27 cellular contexts compared by ENCODE assay signal in genomic region chr9:34417734-34418133, GRCh38. TPM values are rescaled to one million over a fixed set of nuclear protein-coding genes. Genes with fewer than 3 reads are reported as not detected.
DNase-seq lines count a peak whose midpoint lies in the region; ATAC-seq and TF ChIP-seq lines count a peak whose summit lies in the region.
"Had no signal": no experiment of that assay in that cellular context is flagged by ENCODE, and none has a peak within 500 bp of the region (broad histone marks: within the 10 kb centered on the region; RNA-seq: fewer than 3 reads in every experiment).

No MANE protein-coding gene starts in this region.

- H3K9me3 ChIP-seq in breast epithelium, result no peaks in the 10 kb centered on the region
- H3K9me3 ChIP-seq: BLaER1, body of pancreas, heart right ventricle, pancreas had no signal

- no peaks in the 10 kb centered on the region for H3K27me3 ChIP-seq in breast epithelium
- H3K27me3 ChIP-seq: BLaER1, body of pancreas, dorsolateral prefrontal cortex, heart right ventricle, pancreas had no signal

- no peaks in the 10 kb centered on the region for H3K4me1 ChIP-seq in breast epithelium
- H3K4me1 ChIP-seq: body of pancreas, pancreas had no signal

- ATAC-seq in HG02678 (IDR thresholded peaks at IDR 0.05; ENCODE audit: unreplicated experiment) (no peak), HG03135 (IDR thresholded peaks at IDR 0.05; ENCODE audit: unreplicated experiment) (no peak)
- ATAC-seq: body of pancreas; heart right ventricle; left ventricle myocardium superior; stimulated activated naive B cell treated with anti-CD40 and anti-IgM and Interleukin-4, amounts not matched to agents 10 μg/mL and 1 μg/mL and 100 μg/mL, for 72 hours had no signal

- TF ChIP-seq POLR2A in breast epithelium (IDR thresholded peaks at IDR 0.05), result no peak

- no peak overlapping the region for H3K4me3 ChIP-seq in breast epithelium
- H3K4me3 ChIP-seq: BLaER1, body of pancreas, dorsolateral prefrontal cortex, heart right ventricle, pancreas had no signal

- no peaks in the 10 kb centered on the region for H3K36me3 ChIP-seq in breast epithelium
- H3K36me3 ChIP-seq: BLaER1, pancreas had no signal

- no peak for TF ChIP-seq CTCF in breast epithelium (IDR thresholded peaks at IDR 0.05)

- H3K27ac ChIP-seq in breast epithelium, result no peak overlapping the region
- H3K27ac ChIP-seq: BLaER1, body of pancreas, dorsolateral prefrontal cortex, heart right ventricle, pancreas had no signal

- DNase-seq in NCI-H1092 treated with DMSO at 0.1 percent for 48 hours (lab: John Stamatoyannopoulos, UW) (peak; percentile 73), NCI-H187 (lab: John Stamatoyannopoulos, UW) (peak; percentile 17 to 40), NCI-H2196 (lab: John Stamatoyannopoulos, UW; ENCODE audit: unreplicated experiment) (peak; percentile 60), cerebellar cortex (ENCODE audit: low spot score) (peak; percentile 69), breast epithelium (ENCODE audit: low spot score in 2 of 2) (no peak)
- DNase-seq in stimulated activated CD4-positive, alpha-beta T cell treated with anti-CD3 and anti-CD28 coated beads, Interleukin-4, amount 100 ng/mL, for 24 hours, result no peak
- DNase-seq: activated CD4-positive, alpha-beta memory T cell treated with anti-CD3 and anti-CD28 coated beads, Interleukin-2, amount 10 ng/mL, durations not matched to agents 7 days and 5 days; activated CD4-positive, CD25-positive, alpha-beta regulatory T cell treated with anti-CD3 and anti-CD28 coated beads, Interleukin-2, amount 50 U/mL, for 72 hours; activated CD8-positive, alpha-beta memory T cell treated with anti-CD3 and anti-CD28 coated beads, Interleukin-2, amount 50 U/mL, for 4 hours; activated naive CD4-positive, alpha-beta T cell treated with anti-CD3 and anti-CD28 coated beads, Interleukin-2, amount 10 ng/mL, durations not matched to agents 7 days and 5 days; DND-41; HCEC 1CT; heart right ventricle; left ventricle myocardium superior; mesendoderm; NCI-H1694 treated with DMSO at 0.1 percent for 48 hours; NCI-H526 treated with DMSO at 0.1 percent for 48 hours; pancreas; SHP77 treated with DMSO at 0.1 percent for 48 hours; stimulated activated naive B cell treated with anti-CD40 and anti-IgM and Interleukin-4, amounts not matched to agents 10 μg/mL and 1 μg/mL and 100 μg/mL, for 72 hours had no signal

- intact Hi-C loops in breast epithelium (cut with DNase I; ENCODE audit: low total_unique reads), result no loop called here

RNA-seq across cellular contexts. Expression of gene FAM219A, which starts 40.6 kb away (rescaled TPM):
- total RNA-seq in breast epithelium, result 1 to 10 TPM; 8.2 to 9.2 (median 9.0) TPM

RNA-seq across cellular contexts. Expression of gene DNAI1, which starts 40.9 kb away (rescaled TPM):
- total RNA-seq in breast epithelium, result 1 to 10 TPM in 2 of 3 donors, not detected in 1; 1.6 to 3.2 TPM
- total RNA-seq: activated CD4-positive, alpha-beta memory T cell treated with anti-CD3 and anti-CD28 coated beads, Interleukin-2, amount 10 ng/mL, durations not matched to agents 7 days and 5 days; HT1080; left ventricle myocardium superior; ureter had no signal

RNA-seq across cellular contexts. Expression of gene MYORG, which starts 41.0 kb away (rescaled TPM):
- total RNA-seq in breast epithelium, result 10 to 100 TPM in 1 of 3 donors, 1 to 10 TPM in 2; 2.9 to 11.5 (median 6.4) TPM

Comparison
In these comparisons a context has a peak if more than half of its experiments do, and no peak if none do; other contexts are left out.
1. DNase-seq: peak in NCI-H1092 treated with DMSO at 0.1 percent for 48 hours (single experiment), NCI-H187 (2 of 2), NCI-H2196 (single experiment) and cerebellar cortex (single experiment); none in breast epithelium (0 of 2) and stimulated activated CD4-positive, alpha-beta T cell treated with anti-CD3 and anti-CD28 coated beads, Interleukin-4, amount 100 ng/mL, for 24 hours (single experiment).